Comparison of ENCODE assay signal across 1 cellular context in genomic region chr15:46127361-46127874, GRCh38.
TF ChIP-seq lines count a peak whose summit lies in the region.

No MANE protein-coding gene starts in this region.

TF ChIP-seq in SK-N-SH, 30 proteins besides CTCF, POLR2A, EP300 and RAD21 (continued from another document):
- TF ChIP-seq ZBTB33 (IDR thresholded peaks at IDR 0.05; ENCODE audit: borderline replicate concordance, low read depth) (no peak), SMC3 (IDR thresholded peaks at IDR 0.05; ENCODE audit: low read depth, low read length) (no peak), FOXJ3 (CRISPR knock-in tag; IDR thresholded peaks at IDR 0.05) (no peak), TCF12 (IDR thresholded peaks at IDR 0.05) (no peak), EZH2phosphoT487 (IDR thresholded peaks at IDR 0.05; ENCODE audit: borderline replicate concordance, low read depth) (no peak), POLR2AphosphoS5 (IDR thresholded peaks at IDR 0.05; ENCODE audit: low read depth, low read length) (no peak), ELF1 (IDR thresholded peaks at IDR 0.05) (no peak), FOXM1 (IDR thresholded peaks at IDR 0.05; ENCODE audit: low read depth) (no peak)
